11 cellular contexts compared by ENCODE assay signal in genomic region chrX:45743081-45743533, GRCh38.
A peak's percentile ranks its signal among the peaks of the same experiment; 100 is the strongest.
DNase-seq lines count a peak whose midpoint lies in the region; ATAC-seq and TF ChIP-seq lines count a peak whose summit lies in the region.
"Had no signal": no experiment of that assay in that cellular context is flagged by ENCODE, and none has a peak within 500 bp of the region (broad histone marks: within the 10 kb centered on the region; RNA-seq: fewer than 3 reads in every experiment).

No MANE protein-coding gene starts in this region.

- peak; percentile 32 for TF ChIP-seq CTCF in astrocyte of the cerebellum (IDR thresholded peaks at IDR 0.05; ENCODE audit: low read depth, low read length, missing control alignments)

- H3K9me3 Mint-ChIP-seq in natural killer cell treated with Interleukin-12 subunit alpha and Interleukin-12 subunit beta and Interleukin-15 and Interleukin-18, amount 100 ng/mL, for 72 hours: no peaks in the 10 kb centered on the region
- no peaks in the 10 kb centered on the region for H3K9me3 Mint-ChIP-seq in activated T-helper 2 cell treated with anti-CD3 and anti-CD28 coated beads, Interferon-gamma antibody, Interleukin-2, Interleukin-4, amounts not matched to agents 10 μg/mL and 5 μg/mL and 100 μg/mL, durations not matched to agents 14 hours and 24 hours and 36 hours

- H3K4me3 Mint-ChIP-seq in natural killer cell treated with Interleukin-12 subunit alpha and Interleukin-12 subunit beta and Interleukin-15 and Interleukin-18, amount 100 ng/mL, for 72 hours: no peak overlapping the region
- no peak overlapping the region for H3K4me3 Mint-ChIP-seq in activated T-helper 2 cell treated with anti-CD3 and anti-CD28 coated beads, Interferon-gamma antibody, Interleukin-2, Interleukin-4, amounts not matched to agents 10 μg/mL and 5 μg/mL and 100 μg/mL, durations not matched to agents 14 hours and 24 hours and 36 hours (ENCODE audit: low read depth)
- H3K4me3 Mint-ChIP-seq: B cell had no signal

- H3K27ac Mint-ChIP-seq in natural killer cell treated with Interleukin-12 subunit alpha and Interleukin-12 subunit beta and Interleukin-15 and Interleukin-18, amount 100 ng/mL, for 72 hours: peak overlapping the region; percentile 81 to 94
- no peak overlapping the region for H3K27ac Mint-ChIP-seq in activated T-helper 2 cell treated with anti-CD3 and anti-CD28 coated beads, Interferon-gamma antibody, Interleukin-2, Interleukin-4, amounts not matched to agents 10 μg/mL and 5 μg/mL and 100 μg/mL, durations not matched to agents 14 hours and 24 hours and 36 hours
- H3K27ac Mint-ChIP-seq: B cell had no signal

- intact Hi-C loops in activated T-helper 2 cell treated with anti-CD3 and anti-CD28 coated beads, Interferon-gamma antibody, Interleukin-2, Interleukin-4, amounts not matched to agents 10 μg/mL and 5 μg/mL and 100 μg/mL, durations not matched to agents 14 hours and 24 hours and 36 hours (cut with micrococcal nuclease): no loop called here

- H3K4me1 Mint-ChIP-seq in natural killer cell treated with Interleukin-12 subunit alpha and Interleukin-12 subunit beta and Interleukin-15 and Interleukin-18, amount 100 ng/mL, for 72 hours (ENCODE audit: low read depth in 2 of 2): peaks cover 28 to 44% of the 10 kb centered on the region in 2 donors
- peaks cover 14% of the 10 kb centered on the region for H3K4me1 Mint-ChIP-seq in activated T-helper 2 cell treated with anti-CD3 and anti-CD28 coated beads, Interferon-gamma antibody, Interleukin-2, Interleukin-4, amounts not matched to agents 10 μg/mL and 5 μg/mL and 100 μg/mL, durations not matched to agents 14 hours and 24 hours and 36 hours (ENCODE audit: low read depth)

- H3K27me3 Mint-ChIP-seq in natural killer cell treated with Interleukin-12 subunit alpha and Interleukin-12 subunit beta and Interleukin-15 and Interleukin-18, amount 100 ng/mL, for 72 hours: peaks cover 0 to 4% of the 10 kb centered on the region in 2 donors
- no peaks in the 10 kb centered on the region for H3K27me3 Mint-ChIP-seq in activated T-helper 2 cell treated with anti-CD3 and anti-CD28 coated beads, Interferon-gamma antibody, Interleukin-2, Interleukin-4, amounts not matched to agents 10 μg/mL and 5 μg/mL and 100 μg/mL, durations not matched to agents 14 hours and 24 hours and 36 hours (ENCODE audit: low read depth)
- H3K27me3 Mint-ChIP-seq: B cell had no signal

- in situ Hi-C loops in astrocyte of the cerebellum (cut with HindIII; ENCODE audit: low sequenced_read_pairs): no loop called here

- peak; percentile 62 to 81 for ATAC-seq in natural killer cell treated with Interleukin-12 subunit alpha and Interleukin-12 subunit beta and Interleukin-15 and Interleukin-18, amount 100 ng/mL, for 72 hours

- no peak overlapping the region for H3K4me3 ChIP-seq in astrocyte of the cerebellum (ENCODE audit: low read depth, low read length)
- H3K4me3 ChIP-seq: prostate gland had no signal

- peaks cover 19% of the 10 kb centered on the region for H3K36me3 Mint-ChIP-seq in natural killer cell treated with Interleukin-12 subunit alpha and Interleukin-12 subunit beta and Interleukin-15 and Interleukin-18, amount 100 ng/mL, for 72 hours
- H3K36me3 Mint-ChIP-seq in activated T-helper 2 cell treated with anti-CD3 and anti-CD28 coated beads, Interferon-gamma antibody, Interleukin-2, Interleukin-4, amounts not matched to agents 10 μg/mL and 5 μg/mL and 100 μg/mL, durations not matched to agents 14 hours and 24 hours and 36 hours (ENCODE audit: low read depth): peaks cover 42% of the 10 kb centered on the region

- DNase-seq in NCI-H82 (lab: John Stamatoyannopoulos, UW): peak; percentile 35
- no peak for DNase-seq in NCI-H82 treated with DMSO at 0.1 percent for 48 hours (lab: John Stamatoyannopoulos, UW; ENCODE audit: unreplicated experiment)
- peak; percentile 15 for DNase-seq in HuH-7 (ENCODE audit: low spot score)
- no peak for DNase-seq in astrocyte of the cerebellum (ENCODE audit: low read depth)
- DNase-seq in natural killer cell treated with Interleukin-12 subunit alpha and Interleukin-12 subunit beta and Interleukin-15 and Interleukin-18, amount 100 ng/mL, for 72 hours (ENCODE audit: low spot score): no peak
- DNase-seq in NCI-H524 treated with DMSO at 0.1 percent for 48 hours (lab: John Stamatoyannopoulos, UW): no peak
- DNase-seq in middle frontal gyrus (ENCODE audit: extremely low spot score, low spot score): no peak
- DNase-seq in activated T-helper 2 cell treated with anti-CD3 and anti-CD28 coated beads, Interferon-gamma antibody, Interleukin-2, Interleukin-4, amounts not matched to agents 10 μg/mL and 5 μg/mL and 100 μg/mL, durations not matched to agents 14 hours and 24 hours and 36 hours (ENCODE audit: low spot score): no peak
- DNase-seq: NCI-H2171 had no signal

Comparison
In these comparisons a context has a peak if more than half of its experiments do, and no peak if none do; other contexts are left out.
1. DNase-seq: peak in NCI-H82 (single experiment) and HuH-7 (single experiment); none in NCI-H82 treated with DMSO at 0.1 percent for 48 hours (single experiment), astrocyte of the cerebellum (single experiment), natural killer cell treated with Interleukin-12 subunit alpha and Interleukin-12 subunit beta and Interleukin-15 and Interleukin-18, amount 100 ng/mL, for 72 hours (single experiment), NCI-H524 treated with DMSO at 0.1 percent for 48 hours (single experiment), middle frontal gyrus (single experiment) and activated T-helper 2 cell treated with anti-CD3 and anti-CD28 coated beads, Interferon-gamma antibody, Interleukin-2, Interleukin-4, amounts not matched to agents 10 μg/mL and 5 μg/mL and 100 μg/mL, durations not matched to agents 14 hours and 24 hours and 36 hours (single experiment).